In genomic region chr16:30895592-30896202, GRCh38 we compare ENCODE assay signal across 8 cellular contexts. TPM values are rescaled to one million over a fixed set of nuclear protein-coding genes. Genes with fewer than 3 reads are reported as not detected.
DNase-seq lines count a peak whose midpoint lies in the region; ATAC-seq and TF ChIP-seq lines count a peak whose summit lies in the region.

No MANE protein-coding gene starts in this region.

- H2BK5ac ChIP-seq in trophoblast cell (ENCODE audit: low read depth, low read length, poor library complexity): peak overlapping the region; percentile 94

- peak overlapping the region; percentile 97 for H4K91ac ChIP-seq in trophoblast cell (ENCODE audit: low read depth, low read length)

- H3K9me3 ChIP-seq in SK-N-MC (ENCODE audit: low read depth, low read length) (no peaks in the 10 kb centered on the region), trophoblast cell (ENCODE audit: insufficient read depth, low read depth, low read length) (peaks cover 2% of the 10 kb centered on the region), MG63 (no peaks in the 10 kb centered on the region)

- H2BK120ac ChIP-seq in trophoblast cell (ENCODE audit: insufficient read depth, low read length, poor library complexity): peak overlapping the region; percentile 91

- no peak for TF ChIP-seq CTCF in fibroblast of mammary gland (conservative IDR thresholded peaks at IDR 0.05; ENCODE audit: control insufficient read depth, insufficient read depth, low read depth, low read length)

- peak overlapping the region; percentile 90 for H3K4me3 ChIP-seq in SK-N-MC
- H3K4me3 ChIP-seq in fibroblast of mammary gland (ENCODE audit: control insufficient read depth, low read depth, low read length): peak overlapping the region; percentile 63
- peak overlapping the region; percentile 41 for H3K4me3 ChIP-seq in trophoblast cell (ENCODE audit: low read depth, low read length)
- no peak overlapping the region for H3K4me3 ChIP-seq in MG63

- peak overlapping the region; percentile 88 for H2AFZ ChIP-seq in trophoblast cell (ENCODE audit: insufficient read depth, low read length, poor library complexity)

- peak overlapping the region; percentile 59 for H3K4me2 ChIP-seq in trophoblast cell (ENCODE audit: low read length)

- peak overlapping the region; percentile 17 for H3K18ac ChIP-seq in trophoblast cell (ENCODE audit: low read length)

- peak overlapping the region; percentile 2 for H4K12ac ChIP-seq in trophoblast cell (ENCODE audit: low read depth, low read length)

- no peak for ATAC-seq in GM18909 (IDR thresholded peaks at IDR 0.05; ENCODE audit: poor library complexity, unreplicated experiment)

- peak overlapping the region; percentile 9 for H2BK12ac ChIP-seq in trophoblast cell (ENCODE audit: low read length)

- in situ Hi-C loops in Caki2 (cut with HindIII; ENCODE audit: low pct_unique_long_range_greater_than_20kb, low sequenced_read_pairs): no loop called here

- H3K4ac ChIP-seq in trophoblast cell (ENCODE audit: low read depth, low read length): peak overlapping the region; percentile 33

- H3K79me1 ChIP-seq in trophoblast cell (ENCODE audit: low read length): peaks cover 22% of the 10 kb centered on the region

- CTCF ChIA-PET in HEK293T (lab: Yijun Ruan, JAX): interaction anchor here (0.6 to 1.0 kb wide), 6 partner anchors 14 to 117 kb away, joined by 3 to 4 read pairs (median 3); no protein-coding TSS in a partner anchor

- no peak overlapping the region for H3K23ac ChIP-seq in trophoblast cell (ENCODE audit: low read length)

- peak; percentile 76 for DNase-seq in Caki2 (ENCODE audit: low read depth)
- DNase-seq in SK-N-MC (ENCODE audit: low read depth, low spot score): no peak
- DNase-seq in fibroblast of mammary gland (ENCODE audit: low read depth): no peak
- no peak for DNase-seq in trophoblast cell
- no peak for DNase-seq in MG63
- DNase-seq in NCI-H774 (lab: John Stamatoyannopoulos, UW): no peak
- DNase-seq in HEK293T (ENCODE audit: extremely low spot score): no peak

- no peak overlapping the region for H3K9ac ChIP-seq in SK-N-MC (ENCODE audit: insufficient read length)
- H3K9ac ChIP-seq in trophoblast cell (ENCODE audit: low read length): peak overlapping the region; percentile 49

- H3K27me3 ChIP-seq in trophoblast cell (ENCODE audit: insufficient read depth, low read length) (no peaks in the 10 kb centered on the region), MG63 (no peaks in the 10 kb centered on the region)

- WGBS in trophoblast cell (ENCODE audit: extremely low coverage, insufficient coverage, insufficient read length): 100% methylated on average over 6 of the region's 27 CpGs

- peak overlapping the region; percentile 15 for H2AK5ac ChIP-seq in trophoblast cell (ENCODE audit: low read length)

- POLR2A ChIA-PET in HEK293T (lab: Yijun Ruan, JAX): interaction anchor here (0.6 to 4.2 kb wide), 19 partner anchors 10 to 901 kb away, joined by 3 to 50 read pairs (median 5); partner anchors contain the start of gene DCTPP1

- H3K4me1 ChIP-seq in trophoblast cell (ENCODE audit: control insufficient read depth in 1 of 2, insufficient read depth in 2 of 2, low read length in 2 of 2): peaks cover 17 to 28% of the 10 kb centered on the region in 2 experiments

- peaks cover 18% of the 10 kb centered on the region for H3K79me2 ChIP-seq in trophoblast cell (ENCODE audit: control insufficient read depth, insufficient read depth, low read length, poor library complexity)

- peak overlapping the region; percentile 64 for H3K14ac ChIP-seq in trophoblast cell (ENCODE audit: low read length)

- H3K27ac ChIP-seq in SK-N-MC: peak overlapping the region; percentile 85
- peak overlapping the region; percentile 98 for H3K27ac ChIP-seq in trophoblast cell (ENCODE audit: low read depth, low read length)

- H3K36me3 ChIP-seq in SK-N-MC (ENCODE audit: insufficient read depth, low read length): no peaks in the 10 kb centered on the region
- H3K36me3 ChIP-seq in trophoblast cell (ENCODE audit: control insufficient read depth in 1 of 2, insufficient read depth in 2 of 2, low read length in 2 of 2): peaks cover 7% of the 10 kb centered on the region in 2 experiments
- H3K36me3 ChIP-seq in MG63: peaks cover 17% of the 10 kb centered on the region

- H4K8ac ChIP-seq in trophoblast cell (ENCODE audit: low read depth, low read length): peak overlapping the region; percentile 19

TF ChIP-seq in HEK293T, 16 proteins besides CTCF, POLR2A, EP300 and RAD21:
- no peak for TF ChIP-seq CTBP1 (IDR thresholded peaks at IDR 0.05; ENCODE audit: borderline replicate concordance)
- TF ChIP-seq ELF4 (IDR thresholded peaks at IDR 0.05): no peak
- TF ChIP-seq ARNT (IDR thresholded peaks at IDR 0.05): no peak
- TF ChIP-seq ZNF384 (IDR thresholded peaks at IDR 0.05): no peak
- no peak for TF ChIP-seq SP1 (IDR thresholded peaks at IDR 0.05)

RNA-seq across cellular contexts. Expression of gene CTF1, which starts 0.7 kb away (rescaled TPM):
- 0.84 and 2.9 TPM in 2 replicates for total RNA-seq in Caki2 (2014; rRNA removed; shearing (Covaris generic); ENCODE audit: low replicate concordance)
- 6.0 and 6.4 TPM in 2 replicates for polyA plus RNA-seq in trophoblast cell (2013)
- not detected in 2 replicates for total RNA-seq in MG63 (2014; rRNA removed; shearing (Covaris generic); ENCODE audit: low replicate concordance)

RNA-seq across cellular contexts. Expression of gene BCL7C, which starts 1.8 kb away (rescaled TPM):
- total RNA-seq in Caki2 (2014; rRNA removed; shearing (Covaris generic); ENCODE audit: low replicate concordance): 154 and 157 TPM in 2 replicates
- polyA plus RNA-seq in trophoblast cell (2013): 28.8 TPM in 2 replicates
- total RNA-seq in MG63 (2014; rRNA removed; shearing (Covaris generic); ENCODE audit: low replicate concordance): 64.3 and 70.8 TPM in 2 replicates

RNA-seq across cellular contexts. Expression of gene FBXL19, which starts 27.7 kb away (rescaled TPM):
- total RNA-seq in Caki2 (2014; rRNA removed; shearing (Covaris generic); ENCODE audit: low replicate concordance): 51.9 and 58.5 TPM in 2 replicates
- 36.4 and 36.8 TPM in 2 replicates for polyA plus RNA-seq in trophoblast cell (2013)
- 19.5 and 31.2 TPM in 2 replicates for total RNA-seq in MG63 (2014; rRNA removed; shearing (Covaris generic); ENCODE audit: low replicate concordance)

RNA-seq across cellular contexts. Expression of gene ORAI3, which starts 53.2 kb away (rescaled TPM):
- total RNA-seq in Caki2 (2014; rRNA removed; shearing (Covaris generic); ENCODE audit: low replicate concordance): 82.7 and 96.5 TPM in 2 replicates
- 14.3 and 15.9 TPM in 2 replicates for polyA plus RNA-seq in trophoblast cell (2013)
- total RNA-seq in MG63 (2014; rRNA removed; shearing (Covaris generic); ENCODE audit: low replicate concordance): 4.1 and 4.2 TPM in 2 replicates
